In genomic region chr4:96786306-96786705, GRCh38 we compare ENCODE assay signal across 19 cellular contexts.
"Had no signal": no experiment of that assay in that cellular context is flagged by ENCODE, and none has a peak within 500 bp of the region (broad histone marks: within the 10 kb centered on the region; RNA-seq: fewer than 3 reads in every experiment).

No MANE protein-coding gene starts in this region.

- H3K27ac Mint-ChIP-seq: activated naive CD8-positive, alpha-beta T cell; naive thymus-derived CD8-positive, alpha-beta T cell had no signal

- DNase-seq: activated CD4-positive, alpha-beta T cell treated with anti-CD3 and anti-CD28 coated beads for 4 hours; activated CD4-positive, alpha-beta T cell treated with anti-CD3 and anti-CD28 coated beads, Interleukin-2, amount 50 U/mL, for 4 hours; activated effector memory CD4-positive, alpha-beta T cell treated with Interleukin-2 at 50 U/mL for 16 hours; activated naive CD4-positive, alpha-beta T cell treated with Interleukin-2 at 50 U/mL for 16 hours; activated T-cell treated with anti-CD3 and anti-CD28 coated beads for 4 hours; anterior cingulate cortex; effector CD8-positive, alpha-beta T cell; esophagus squamous epithelium; foreskin melanocyte; heart right ventricle; left colon; naive thymus-derived CD8-positive, alpha-beta T cell; posterior cingulate gyrus; right cardiac atrium; spleen; stimulated activated naive CD4-positive, alpha-beta T cell treated with Interleukin-2 at 50 U/mL for 16 hours had no signal

- H3K36me3 Mint-ChIP-seq: activated naive CD8-positive, alpha-beta T cell; naive thymus-derived CD8-positive, alpha-beta T cell had no signal

- H3K4me1 Mint-ChIP-seq: central memory CD8-positive, alpha-beta T cell; naive thymus-derived CD8-positive, alpha-beta T cell; neural crest cell had no signal

- H3K27me3 Mint-ChIP-seq: activated naive CD8-positive, alpha-beta T cell; central memory CD8-positive, alpha-beta T cell; naive thymus-derived CD8-positive, alpha-beta T cell had no signal

- H3K4me3 Mint-ChIP-seq: activated naive CD8-positive, alpha-beta T cell; central memory CD8-positive, alpha-beta T cell; naive thymus-derived CD8-positive, alpha-beta T cell; neural crest cell had no signal

- ATAC-seq: heart right ventricle; left colon; naive thymus-derived CD8-positive, alpha-beta T cell; right cardiac atrium had no signal

- H3K9me3 Mint-ChIP-seq: neural crest cell had no signal
